Comparison of ENCODE assay signal across 9 cellular contexts in genomic region chr15:47987461-47987860, GRCh38.
DNase-seq lines count a peak whose midpoint lies in the region; ATAC-seq lines count a peak whose summit lies in the region.
"Had no signal": no experiment of that assay in that cellular context is flagged by ENCODE, and none has a peak within 500 bp of the region (broad histone marks: within the 10 kb centered on the region; RNA-seq: fewer than 3 reads in every experiment).

No MANE protein-coding gene starts in this region.

- H3K36me3 Mint-ChIP-seq in activated T-helper 17 cell treated with anti-CD3 and anti-CD28 coated beads, Interleukin-2, amount 50 U/mL, for 72 hours (ENCODE audit: low read depth) = no peaks in the 10 kb centered on the region

- in situ Hi-C loops in SK-MEL-5 (cut with HindIII; ENCODE audit: low pct_unique_long_range_greater_than_20kb, low sequenced_read_pairs) = no loop called here

- no peaks in the 10 kb centered on the region for H3K9me3 Mint-ChIP-seq in activated T-helper 17 cell treated with anti-CD3 and anti-CD28 coated beads, Interleukin-2, amount 50 U/mL, for 72 hours

- peaks cover 3% of the 10 kb centered on the region for H3K27me3 Mint-ChIP-seq in activated T-helper 17 cell treated with anti-CD3 and anti-CD28 coated beads, Interleukin-2, amount 50 U/mL, for 72 hours

- no peak overlapping the region for H3K4me3 Mint-ChIP-seq in activated T-helper 17 cell treated with anti-CD3 and anti-CD28 coated beads, Interleukin-2, amount 50 U/mL, for 72 hours
- H3K4me3 Mint-ChIP-seq: T-helper 17 cell had no signal

- DNase-seq in SK-MEL-5 (ENCODE audit: low read depth, low spot score) = peak; percentile 66
- peak; percentile 28 for DNase-seq in superior temporal gyrus (ENCODE audit: extremely low spot score)
- no peak for DNase-seq in NCI-H345 (lab: John Stamatoyannopoulos, UW)
- DNase-seq in NCI-H1930 (lab: John Stamatoyannopoulos, UW) = no peak
- no peak for DNase-seq in NCI-H1417 treated with DMSO at 0.1 percent for 48 hours (lab: John Stamatoyannopoulos, UW)
- DNase-seq: T-helper 17 cell had no signal

- peak; percentile 16 for ATAC-seq in GM19395 (IDR thresholded peaks at IDR 0.05; ENCODE audit: unreplicated experiment)
- peak; percentile 5 for ATAC-seq in HG02798 (IDR thresholded peaks at IDR 0.05; ENCODE audit: poor library complexity, unreplicated experiment)
- no peak for ATAC-seq in activated T-helper 17 cell treated with anti-CD3 and anti-CD28 coated beads, Interleukin-2, amount 50 U/mL, for 72 hours (replicated peaks)

- H3K4me1 Mint-ChIP-seq in activated T-helper 17 cell treated with anti-CD3 and anti-CD28 coated beads, Interleukin-2, amount 50 U/mL, for 72 hours = no peaks in the 10 kb centered on the region

- H3K27ac Mint-ChIP-seq in activated T-helper 17 cell treated with anti-CD3 and anti-CD28 coated beads, Interleukin-2, amount 50 U/mL, for 72 hours = no peak overlapping the region
- H3K27ac Mint-ChIP-seq: T-helper 17 cell had no signal

Comparison
In these comparisons a context has a peak if more than half of its experiments do, and no peak if none do; other contexts are left out.
1. DNase-seq: peak in SK-MEL-5 (single experiment) and superior temporal gyrus (single experiment); none in NCI-H345 (single experiment), NCI-H1930 (0 of 2) and NCI-H1417 treated with DMSO at 0.1 percent for 48 hours (single experiment).